Comparison of ENCODE assay signal across 8 cellular contexts in the genomic region with DNA sequence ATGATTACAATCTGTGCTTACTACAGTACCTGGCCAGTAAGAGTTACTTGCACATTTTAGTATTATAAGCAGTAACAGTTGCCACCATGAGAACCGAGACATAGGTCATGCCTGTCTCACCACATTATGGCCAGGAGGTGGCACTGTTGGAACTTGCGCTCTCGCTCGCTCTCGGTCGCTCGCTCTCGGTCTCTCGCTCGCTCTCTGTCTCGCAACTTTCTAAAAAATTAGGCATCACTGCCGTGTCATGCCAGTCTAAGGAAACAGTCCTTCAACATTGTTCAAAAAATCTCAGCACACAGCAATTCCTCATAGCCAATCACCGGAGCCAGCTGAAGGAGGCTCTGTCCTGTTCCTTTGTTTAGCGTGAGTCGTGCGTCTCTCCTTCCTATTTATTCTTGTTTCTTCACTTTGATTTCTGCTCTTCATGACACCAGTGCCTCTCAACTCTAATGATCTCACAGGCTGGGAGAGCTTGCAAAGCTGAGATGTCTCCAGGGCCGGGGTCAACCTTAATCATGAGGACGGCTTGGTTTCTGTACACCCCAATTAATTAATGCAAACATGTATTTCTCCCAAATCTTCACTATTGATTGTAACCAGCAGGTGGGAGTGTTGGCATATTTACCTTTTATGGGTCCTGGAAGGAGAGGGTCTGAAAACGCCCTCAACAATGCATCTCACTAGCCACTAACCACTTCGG. TPM values are rescaled to one million over a fixed set of nuclear protein-coding genes. Genes with fewer than 3 reads are reported as not detected.
DNase-seq lines count a peak whose midpoint lies in the region; ATAC-seq, FAIRE-seq and TF ChIP-seq lines count a peak whose summit lies in the region.

No MANE protein-coding gene starts in this region.

- DNase-seq in A549 (ENCODE audit: low read depth in 1 of 2, low spot score in 1 of 2) (peak; percentile 78 to 79), NCI-H2081 treated with DMSO at 0.1 percent for 48 hours (lab: John Stamatoyannopoulos, UW) (peak; percentile 40), UCSD-AML1 (lab: John Stamatoyannopoulos, UW; ENCODE audit: unreplicated experiment) (peak; percentile 54), T47D (ENCODE audit: low read depth in 1 of 2, low spot score in 1 of 2) (peak; percentile 84 to 93), skeletal muscle cell (ENCODE audit: low read depth) (no peak)

- H3K27me3 ChIP-seq in iPS-18a (ENCODE audit: control insufficient read depth, insufficient read depth, low read length) = peaks cover 11% of the 10 kb centered on the region

- peaks cover 12% of the 10 kb centered on the region for H3K4me1 ChIP-seq in A549
- no peaks in the 10 kb centered on the region for H3K4me1 ChIP-seq in iPS-18a (ENCODE audit: control insufficient read depth, low read depth, low read length)

- peak overlapping the region; percentile 72 for H3K4me2 ChIP-seq in A549

- peak; percentile 68 for TF ChIP-seq CTCF in A549 (IDR thresholded peaks at IDR 0.05)

- peak; percentile 85 to 90 for TF ChIP-seq RAD21 in A549 (conservative IDR thresholded peaks at IDR 0.05 in 1 of 2, IDR thresholded peaks at IDR 0.05 in 1 of 2)

- H3K36me3 ChIP-seq in iPS-18a (ENCODE audit: control insufficient read depth, low read depth, low read length) = no peaks in the 10 kb centered on the region

- TF ChIP-seq EP300 in A549 (IDR thresholded peaks at IDR 0.05) = no peak

- in situ Hi-C loops in T47D (cut with HindIII; ENCODE audit: low pct_unique_long_range_greater_than_20kb, low sequenced_read_pairs) = loop anchor here (25.0 kb wide), 1 partner anchor 428 kb away; no protein-coding TSS in a partner anchor

- POLR2A ChIA-PET in A549 (lab: Yijun Ruan, JAX) = no interaction called here

- CTCF ChIA-PET in A549 (lab: Yijun Ruan, JAX) = interaction anchor here (0.6 to 25.6 kb wide), 39 partner anchors 9 to 470 kb away, joined by 3 to 732 read pairs (median 4); no protein-coding TSS in a partner anchor

- TF ChIP-seq POLR2A in A549 (IDR thresholded peaks at IDR 0.05; ENCODE audit: low read length) = no peak

- ATAC-seq in A549 = peak; percentile 85 to 87
- ATAC-seq in GM18508 (IDR thresholded peaks at IDR 0.05; ENCODE audit: insufficient read depth, unreplicated experiment) = peak; percentile 78
- peak; percentile 92 for ATAC-seq in HG03039 (IDR thresholded peaks at IDR 0.05; ENCODE audit: unreplicated experiment)

- FAIRE-seq in A549 (lab: Jason Lieb, UNC) = peak; percentile 46

- H3K9me3 ChIP-seq in A549 (no peaks in the 10 kb centered on the region), iPS-18a (ENCODE audit: control insufficient read depth, low read depth, low read length) (no peaks in the 10 kb centered on the region)

- peak overlapping the region; percentile 63 for H3K9ac ChIP-seq in iPS-18a (ENCODE audit: low read length)

- under 1% methylated on average over 20 of the region's 20 CpGs for WGBS in A549 (ENCODE audit: missing lambda C conversion rate)

- H3K27ac ChIP-seq in A549 (peak overlapping the region; percentile 84 to 87), iPS-18a (ENCODE audit: low read length) (no peak overlapping the region)

- peak overlapping the region; percentile 63 for H3K4me3 ChIP-seq in A549
- H3K4me3 ChIP-seq in iPS-18a (ENCODE audit: low read length) = peak overlapping the region; percentile 92
- H3K4me3 ChIP-seq in skeletal muscle cell (ENCODE audit: low read depth, low read length) = peak overlapping the region; percentile 73

TF ChIP-seq in A549, 52 proteins besides CTCF, POLR2A, EP300 and RAD21:
- TF ChIP-seq, protein P1, sequence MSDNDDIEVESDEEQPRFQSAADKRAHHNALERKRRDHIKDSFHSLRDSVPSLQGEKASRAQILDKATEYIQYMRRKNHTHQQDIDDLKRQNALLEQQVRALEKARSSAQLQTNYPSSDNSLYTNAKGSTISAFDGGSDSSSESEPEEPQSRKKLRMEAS (IDR thresholded peaks at IDR 0.05) = peak; percentile 35; the same call in 1 of the 2 replicates
- no peak for TF ChIP-seq RFX5 (IDR thresholded peaks at IDR 0.05)
- peak; percentile 61; the same call in 1 of the 2 replicates for TF ChIP-seq KDM5A (IDR thresholded peaks at IDR 0.05)
- TF ChIP-seq SMC3 (IDR thresholded peaks at IDR 0.05) = peak; percentile 90

RNA-seq across cellular contexts. Expression of a gene that starts 6.3 kb away (rescaled TPM):
- polyA plus RNA-seq in A549 (2011; rRNA removed) (0.15 and 0.17 TPM in 2 replicates), A549 (2017; fragmentation: RNase III; extraction: RNeasy Plus Mini Kit Qiagen cat#74134 plus additional on column Dnase treatment) (0.26 to 0.34 TPM (median 0.33 TPM) in 3 replicates)
- polyA plus RNA-seq in A549 (2012; cell fraction: cytosol; rRNA removed) = 0.33 and 0.49 TPM in 2 replicates
- 0.76 and 0.84 TPM in 2 replicates for polyA plus RNA-seq in A549 (2012; cell fraction: nucleus; rRNA removed)
- 0.34 and 0.41 TPM in 2 replicates for polyA minus RNA-seq in A549 (2011; rRNA and poly(A)+ RNA removed)

RNA-seq across cellular contexts. Expression of a gene that starts 13.8 kb away (rescaled TPM):
- 2.2 and 2.7 TPM in 2 replicates for polyA plus RNA-seq in A549 (2011; rRNA removed)
- polyA plus RNA-seq in A549 (2012; cell fraction: cytosol; rRNA removed) = 2.1 and 3.0 TPM in 2 replicates
- polyA plus RNA-seq in A549 (2012; cell fraction: nucleus; rRNA removed) = 12.4 and 13.7 TPM in 2 replicates
- 3.4 to 4.3 TPM (median 4.0 TPM) in 3 replicates for polyA plus RNA-seq in A549 (2017; fragmentation: RNase III; extraction: RNeasy Plus Mini Kit Qiagen cat#74134 plus additional on column Dnase treatment)
- polyA minus RNA-seq in A549 (2011; rRNA and poly(A)+ RNA removed) = 4.7 and 6.2 TPM in 2 replicates
